ENCODE assay signal across 7 cellular contexts in genomic region chr6:47247227-47247797, GRCh38.
DNase-seq lines count a peak whose midpoint lies in the region; ATAC-seq, FAIRE-seq and TF ChIP-seq lines count a peak whose summit lies in the region.

No MANE protein-coding gene starts in this region.

- in situ Hi-C loops in transverse colon (cut with MboI; ENCODE audit: low pct_ligation_motif_present in 1 of 4, low pct_unique_long_range_greater_than_20kb in 1 of 4, low sequenced_read_pairs in 3 of 4), result no loop called here

- no peak for TF ChIP-seq POLR2A in transverse colon (IDR thresholded peaks at IDR 0.05)

- H3K4me1 ChIP-seq in transverse colon, result peaks cover 4 to 36% (median 21%) of the 10 kb centered on the region in 4 donors

- intact Hi-C loops in transverse colon (cut with DNase I; ENCODE audit: low total_unique reads), result loop anchor here (10.0 kb wide), 1 partner anchor 57 kb away; the partner anchor contains the start of gene TNFRSF21

- H3K27me3 ChIP-seq in transverse colon, result no peaks in the 10 kb centered on the region

- WGBS in transverse colon (ENCODE audit: low coverage in 1 of 2), 2 donors, result 20 to 42% methylated on average over 1 to 2 of the region's 2 CpGs

- TF ChIP-seq CTCF in fibroblast of villous mesenchyme (IDR thresholded peaks at IDR 0.05; ENCODE audit: insufficient read depth, low read depth, low read length) (no peak), transverse colon (IDR thresholded peaks at IDR 0.05) (no peak)

- ATAC-seq in HG03095 (IDR thresholded peaks at IDR 0.05; ENCODE audit: unreplicated experiment) (peak; percentile 46), T-helper 17 cell (no peak)

- no peak overlapping the region for H3K4me3 ChIP-seq in fibroblast of villous mesenchyme (ENCODE audit: low read depth, low read length)
- H3K4me3 ChIP-seq in transverse colon, result no peak overlapping the region

- H3K27ac ChIP-seq in transverse colon, result peak overlapping the region; percentile 38 to 63 (median 58)

- no peak overlapping the region for H3K27ac Mint-ChIP-seq in T-helper 17 cell

- H3K9me3 ChIP-seq in transverse colon, result no peaks in the 10 kb centered on the region
- no peaks in the 10 kb centered on the region for H3K9me3 ChIP-seq in T-helper 17 cell (ENCODE audit: control insufficient read depth, low read length, poor library complexity, severe bottlenecking)

- H3K36me3 Mint-ChIP-seq in T-helper 17 cell (ENCODE audit: low read depth), result no peaks in the 10 kb centered on the region

- peaks cover 2% of the 10 kb centered on the region for H3K4me1 Mint-ChIP-seq in T-helper 17 cell

- no peak overlapping the region for H3K4me3 Mint-ChIP-seq in T-helper 17 cell

- H3K36me3 ChIP-seq in transverse colon, result no peaks in the 10 kb centered on the region

- peak; percentile 30 for TF ChIP-seq EP300 in transverse colon (IDR thresholded peaks at IDR 0.05; ENCODE audit: low read depth)

- peaks cover 28% of the 10 kb centered on the region for H3K27me3 Mint-ChIP-seq in T-helper 17 cell

- DNase-seq in GM19239 (ENCODE audit: insufficient read length, low spot score), result no peak
- DNase-seq in NCI-H69 (lab: John Stamatoyannopoulos, UW), result peak; percentile 80
- DNase-seq in fibroblast of villous mesenchyme (ENCODE audit: low read depth), result peak; percentile 63
- DNase-seq in transverse colon, result no peak
- DNase-seq in SW 1271 (lab: John Stamatoyannopoulos, UW), result no peak
- DNase-seq in T-helper 17 cell, result no peak

- FAIRE-seq in GM19239 (lab: Jason Lieb, UNC), result peak; percentile 80

Comparison
In these comparisons a context has a peak if more than half of its experiments do, and no peak if none do; other contexts are left out.
1. DNase-seq: peak in NCI-H69 (single experiment) and fibroblast of villous mesenchyme (single experiment); none in GM19239 (single experiment), transverse colon (single experiment), SW 1271 (0 of 2) and T-helper 17 cell (0 of 3).